11 cellular contexts compared by ENCODE assay signal in the genomic region with DNA sequence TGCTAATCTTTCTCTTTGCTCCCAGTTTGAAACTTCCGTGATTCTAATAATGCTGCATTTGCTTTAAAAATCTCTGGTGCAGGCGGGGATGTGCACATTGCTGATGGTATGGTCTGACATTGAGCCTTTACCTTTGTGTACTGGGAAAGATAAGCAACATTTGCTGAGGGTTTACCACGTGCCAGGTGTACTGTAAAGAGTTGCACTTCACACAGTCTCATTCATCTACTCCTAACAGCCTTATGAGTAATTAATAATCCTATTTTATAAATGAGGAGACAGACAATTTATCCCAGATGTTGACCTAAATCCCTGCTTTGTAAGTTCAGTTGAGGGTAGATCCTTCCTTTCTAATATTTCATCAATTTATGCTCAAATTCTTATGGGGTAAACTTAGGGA. TPM values are rescaled to one million over a fixed set of nuclear protein-coding genes. Genes with fewer than 3 reads are reported as not detected.
A peak's percentile ranks its signal among the peaks of the same experiment; 100 is the strongest.
DNase-seq lines count a peak whose midpoint lies in the region; ATAC-seq lines count a peak whose summit lies in the region.
"Had no signal": no experiment of that assay in that cellular context is flagged by ENCODE, and none has a peak within 500 bp of the region (broad histone marks: within the 10 kb centered on the region; RNA-seq: fewer than 3 reads in every experiment).

No MANE protein-coding gene starts in this region.

- peaks cover 68% of the 10 kb centered on the region for H3K27me3 Mint-ChIP-seq in activated CD4-positive, alpha-beta T cell treated with anti-CD3 and anti-CD28 coated beads, Interleukin-2, amount 10 ng/mL, durations not matched to agents 7 days and 5 days
- H3K27me3 Mint-ChIP-seq in activated T-helper 17 cell treated with anti-CD3 and anti-CD28 coated beads, Interleukin-2, amount 50 U/mL, for 72 hours, result peaks cover 63% of the 10 kb centered on the region
- H3K27me3 Mint-ChIP-seq in stimulated activated naive B cell treated with anti-CD40 and anti-IgM and Interleukin-4, amounts not matched to agents 10 μg/mL and 1 μg/mL and 100 μg/mL, for 72 hours, result peaks cover 31 to 61% of the 10 kb centered on the region in 2 donors

- peak overlapping the region; percentile 65 for H3K4me3 ChIP-seq in iPS-15b (ENCODE audit: low read depth, low read length)
- H3K4me3 ChIP-seq: BLaER1 had no signal

- peak overlapping the region; percentile 23 for H3K4me3 Mint-ChIP-seq in activated CD4-positive, alpha-beta T cell treated with anti-CD3 and anti-CD28 coated beads, Interleukin-2, amount 10 ng/mL, durations not matched to agents 7 days and 5 days
- H3K4me3 Mint-ChIP-seq in activated T-helper 17 cell treated with anti-CD3 and anti-CD28 coated beads, Interleukin-2, amount 50 U/mL, for 72 hours, result peak overlapping the region; percentile 54
- peak overlapping the region; percentile 79 to 85 for H3K4me3 Mint-ChIP-seq in stimulated activated naive B cell treated with anti-CD40 and anti-IgM and Interleukin-4, amounts not matched to agents 10 μg/mL and 1 μg/mL and 100 μg/mL, for 72 hours

- H3K9me3 ChIP-seq in iPS-15b (ENCODE audit: control insufficient read depth, insufficient read depth, low read length), result no peaks in the 10 kb centered on the region

- H3K36me3 ChIP-seq in iPS-15b (ENCODE audit: control insufficient read depth, insufficient read depth, low read length), result no peaks in the 10 kb centered on the region
- H3K36me3 ChIP-seq: BLaER1 had no signal

- no peaks in the 10 kb centered on the region for H3K36me3 Mint-ChIP-seq in activated CD4-positive, alpha-beta T cell treated with anti-CD3 and anti-CD28 coated beads, Interleukin-2, amount 10 ng/mL, durations not matched to agents 7 days and 5 days (ENCODE audit: low read depth)
- no peaks in the 10 kb centered on the region for H3K36me3 Mint-ChIP-seq in activated T-helper 17 cell treated with anti-CD3 and anti-CD28 coated beads, Interleukin-2, amount 50 U/mL, for 72 hours (ENCODE audit: low read depth)
- no peaks in the 10 kb centered on the region for H3K36me3 Mint-ChIP-seq in stimulated activated naive B cell treated with anti-CD40 and anti-IgM and Interleukin-4, amounts not matched to agents 10 μg/mL and 1 μg/mL and 100 μg/mL, for 72 hours

- H3K9ac ChIP-seq in iPS-15b (ENCODE audit: low read depth, low read length), result peak overlapping the region; percentile 86
- H3K9ac ChIP-seq: BLaER1 had no signal

- peaks cover 57% of the 10 kb centered on the region for H3K4me1 ChIP-seq in iPS-15b (ENCODE audit: control insufficient read depth, insufficient read depth, low read length)
- H3K4me1 ChIP-seq: BLaER1 had no signal

- no peak for ATAC-seq in activated T-helper 17 cell treated with anti-CD3 and anti-CD28 coated beads, Interleukin-2, amount 50 U/mL, for 72 hours (replicated peaks)
- no peak for ATAC-seq in stimulated activated naive B cell treated with anti-CD40 and anti-IgM and Interleukin-4, amounts not matched to agents 10 μg/mL and 1 μg/mL and 100 μg/mL, for 72 hours (replicated peaks)
- ATAC-seq in GM21381 (IDR thresholded peaks at IDR 0.05; ENCODE audit: unreplicated experiment) (no peak), HG03378 (IDR thresholded peaks at IDR 0.05; ENCODE audit: unreplicated experiment) (no peak)

- no peaks in the 10 kb centered on the region for H3K9me3 Mint-ChIP-seq in activated CD4-positive, alpha-beta T cell treated with anti-CD3 and anti-CD28 coated beads, Interleukin-2, amount 10 ng/mL, durations not matched to agents 7 days and 5 days
- no peaks in the 10 kb centered on the region for H3K9me3 Mint-ChIP-seq in activated T-helper 17 cell treated with anti-CD3 and anti-CD28 coated beads, Interleukin-2, amount 50 U/mL, for 72 hours
- no peaks in the 10 kb centered on the region for H3K9me3 Mint-ChIP-seq in stimulated activated naive B cell treated with anti-CD40 and anti-IgM and Interleukin-4, amounts not matched to agents 10 μg/mL and 1 μg/mL and 100 μg/mL, for 72 hours

- DNase-seq in activated CD4-positive, alpha-beta T cell treated with anti-CD3 and anti-CD28 coated beads, Interleukin-2, amount 10 ng/mL, durations not matched to agents 7 days and 5 days, result no peak
- no peak for DNase-seq in activated CD4-positive, alpha-beta T cell treated with anti-CD3 and anti-CD28 coated beads for 4 hours
- no peak for DNase-seq in stimulated activated naive B cell treated with anti-CD40 and anti-IgM and Interleukin-4, amounts not matched to agents 10 μg/mL and 1 μg/mL and 100 μg/mL, for 72 hours
- DNase-seq in stimulated activated CD4-positive, alpha-beta T cell treated with anti-CD3 and anti-CD28 coated beads, Interleukin-1b, Interleukin-23, amount 100 ng/mL, for 48 hours, result no peak
- DNase-seq: activated CD4-positive, alpha-beta T cell treated with anti-CD3 and anti-CD28 coated beads, Interleukin-2, amount 50 U/mL, for 1 hour; effector CD8-positive, alpha-beta T cell had no signal

- H3K27me3 ChIP-seq in iPS-15b (ENCODE audit: control insufficient read depth, insufficient read depth, low read length), result peaks cover 3% of the 10 kb centered on the region
- H3K27me3 ChIP-seq: BLaER1 had no signal

- POLR2A ChIA-PET in activated CD4-positive, alpha-beta T cell treated with anti-CD3 and anti-CD28 coated beads, Interleukin-2, amount 10 ng/mL, durations not matched to agents 7 days and 5 days (lab: Charles Lee), result no interaction called here

- no peak overlapping the region for H3K27ac Mint-ChIP-seq in activated CD4-positive, alpha-beta T cell treated with anti-CD3 and anti-CD28 coated beads, Interleukin-2, amount 10 ng/mL, durations not matched to agents 7 days and 5 days
- no peak overlapping the region for H3K27ac Mint-ChIP-seq in activated T-helper 17 cell treated with anti-CD3 and anti-CD28 coated beads, Interleukin-2, amount 50 U/mL, for 72 hours
- H3K27ac Mint-ChIP-seq in stimulated activated naive B cell treated with anti-CD40 and anti-IgM and Interleukin-4, amounts not matched to agents 10 μg/mL and 1 μg/mL and 100 μg/mL, for 72 hours, result no peak overlapping the region

- peaks cover 8% of the 10 kb centered on the region for H3K4me1 Mint-ChIP-seq in activated CD4-positive, alpha-beta T cell treated with anti-CD3 and anti-CD28 coated beads, Interleukin-2, amount 10 ng/mL, durations not matched to agents 7 days and 5 days
- peaks cover 7% of the 10 kb centered on the region for H3K4me1 Mint-ChIP-seq in activated T-helper 17 cell treated with anti-CD3 and anti-CD28 coated beads, Interleukin-2, amount 50 U/mL, for 72 hours
- peaks cover 10 to 14% of the 10 kb centered on the region in 2 donors for H3K4me1 Mint-ChIP-seq in stimulated activated naive B cell treated with anti-CD40 and anti-IgM and Interleukin-4, amounts not matched to agents 10 μg/mL and 1 μg/mL and 100 μg/mL, for 72 hours

- CTCF ChIA-PET in activated CD4-positive, alpha-beta T cell treated with anti-CD3 and anti-CD28 coated beads, Interleukin-2, amount 10 ng/mL, durations not matched to agents 7 days and 5 days (lab: Charles Lee), result no interaction called here

RNA-seq across cellular contexts. Expression of gene ADGRV1, which starts 0.7 kb away (rescaled TPM):
- total RNA-seq in activated CD4-positive, alpha-beta T cell treated with anti-CD3 and anti-CD28 coated beads, Interleukin-2, amount 10 ng/mL, durations not matched to agents 7 days and 5 days, result not detected
- under 1 TPM; 0.45 to 0.74 TPM for total RNA-seq in activated T-helper 17 cell treated with anti-CD3 and anti-CD28 coated beads, Interleukin-2, amount 50 U/mL, for 72 hours

RNA-seq across cellular contexts. Expression of gene LYSMD3, which starts 28.5 kb away (rescaled TPM):
- total RNA-seq in activated CD4-positive, alpha-beta T cell treated with anti-CD3 and anti-CD28 coated beads, Interleukin-2, amount 10 ng/mL, durations not matched to agents 7 days and 5 days, result 10 to 100 TPM; 21.1 to 22.5 TPM
- total RNA-seq in activated T-helper 17 cell treated with anti-CD3 and anti-CD28 coated beads, Interleukin-2, amount 50 U/mL, for 72 hours, result 10 to 100 TPM; 17.0 to 23.5 TPM

Comparison
In these comparisons a context has a peak if more than half of its experiments do, and no peak if none do; other contexts are left out.
1. H3K4me3 Mint-ChIP-seq: peak in every context shown above with its lines; median percentile 82 in stimulated activated naive B cell treated with anti-CD40 and anti-IgM and Interleukin-4, amounts not matched to agents 10 μg/mL and 1 μg/mL and 100 μg/mL, for 72 hours; 54 in activated T-helper 17 cell treated with anti-CD3 and anti-CD28 coated beads, Interleukin-2, amount 50 U/mL, for 72 hours; 23 in activated CD4-positive, alpha-beta T cell treated with anti-CD3 and anti-CD28 coated beads, Interleukin-2, amount 10 ng/mL, durations not matched to agents 7 days and 5 days.